1 cellular context compared by ENCODE assay signal in genomic region chr11:70627219-70627618, GRCh38.
TF ChIP-seq lines count a peak whose summit lies in the region.

No MANE protein-coding gene starts in this region.

TF ChIP-seq in HepG2, 621 proteins besides CTCF, POLR2A, EP300 and RAD21 (continued from another document and continues in another):
- TF ChIP-seq ZBTB3 (CRISPR knock-in tag; IDR thresholded peaks at IDR 0.05; ENCODE audit: borderline replicate concordance, low read depth) (no peak), ZNF441 (CRISPR knock-in tag; IDR thresholded peaks at IDR 0.05; ENCODE audit: borderline replicate concordance) (no peak), ZNF101 (CRISPR knock-in tag; IDR thresholded peaks at IDR 0.05; ENCODE audit: borderline replicate concordance, low read depth) (no peak), GFI1 (CRISPR knock-in tag; IDR thresholded peaks at IDR 0.05; ENCODE audit: borderline replicate concordance) (no peak), CENPT (CRISPR knock-in tag; IDR thresholded peaks at IDR 0.05; ENCODE audit: low read depth) (no peak), YY1 (IDR thresholded peaks at IDR 0.05; ENCODE audit: insufficient read depth, insufficient replicate concordance, low read depth, low read length) (no peak), ZFY (CRISPR knock-in tag; IDR thresholded peaks at IDR 0.05) (no peak), ESRRA (CRISPR knock-in tag; IDR thresholded peaks at IDR 0.05; ENCODE audit: low read depth) (no peak), ZNF597 (CRISPR knock-in tag; IDR thresholded peaks at IDR 0.05) (no peak), MZF1 (CRISPR knock-in tag; IDR thresholded peaks at IDR 0.05; ENCODE audit: borderline replicate concordance) (no peak), NFAT5 (CRISPR knock-in tag; IDR thresholded peaks at IDR 0.05) (no peak), PCBP2 (optimal IDR thresholded peaks at IDR 0.05; ENCODE audit: low read depth, low read length, poor library complexity, severe bottlenecking) (no peak), RARA (CRISPR knock-in tag; IDR thresholded peaks at IDR 0.05) (peak; percentile 64), ZNF326 (CRISPR knock-in tag; IDR thresholded peaks at IDR 0.05; ENCODE audit: borderline replicate concordance) (no peak), ZBTB37 (CRISPR knock-in tag; IDR thresholded peaks at IDR 0.05) (no peak), E2F1 (CRISPR knock-in tag; IDR thresholded peaks at IDR 0.05) (no peak), HMGXB3 (CRISPR knock-in tag; IDR thresholded peaks at IDR 0.05; ENCODE audit: borderline replicate concordance) (no peak), ELF3 (CRISPR knock-in tag; IDR thresholded peaks at IDR 0.05) (0 out of 2 replicates have a peak, but pooled peaks have one; percentile 24), NR1H2 (CRISPR knock-in tag; IDR thresholded peaks at IDR 0.05; ENCODE audit: borderline replicate concordance, low read depth) (no peak), MXD1 (CRISPR knock-in tag; IDR thresholded peaks at IDR 0.05) (no peak), ZNF691 (CRISPR knock-in tag; IDR thresholded peaks at IDR 0.05; ENCODE audit: borderline replicate concordance, low read depth) (no peak), ZNF766 (CRISPR knock-in tag; IDR thresholded peaks at IDR 0.05; ENCODE audit: borderline replicate concordance) (no peak), HNF4A (CRISPR knock-in tag; IDR thresholded peaks at IDR 0.05) (peak; percentile 37; the same call in 1 of the 2 replicates), SUZ12 (IDR thresholded peaks at IDR 0.05; ENCODE audit: low read depth, low read length) (no peak), MIXL1 (CRISPR knock-in tag; IDR thresholded peaks at IDR 0.05) (no peak), ZSCAN5A (CRISPR knock-in tag; IDR thresholded peaks at IDR 0.05; ENCODE audit: borderline replicate concordance) (no peak), RXRA (CRISPR knock-in tag; IDR thresholded peaks at IDR 0.05) (peak; percentile 70; the same call in 1 of the 2 replicates), TARDBP (CRISPR knock-in tag; IDR thresholded peaks at IDR 0.05) (no peak), RFX1 (IDR thresholded peaks at IDR 0.05) (peak; percentile 45; the same call in 1 of the 2 replicates), ZIK1 (CRISPR knock-in tag; IDR thresholded peaks at IDR 0.05; ENCODE audit: borderline replicate concordance, low read depth) (no peak), RNF219 (CRISPR knock-in tag; IDR thresholded peaks at IDR 0.05) (no peak), SOX6 (IDR thresholded peaks at IDR 0.05) (no peak), SOX6 (CRISPR knock-in tag; IDR thresholded peaks at IDR 0.05) (no peak), GATA4 (IDR thresholded peaks at IDR 0.05; ENCODE audit: borderline replicate concordance, low read depth) (no peak), CENPX (CRISPR knock-in tag; IDR thresholded peaks at IDR 0.05) (no peak), ZNF263 (CRISPR knock-in tag; IDR thresholded peaks at IDR 0.05) (no peak), ZNF564 (CRISPR knock-in tag; IDR thresholded peaks at IDR 0.05) (no peak), DBP (CRISPR knock-in tag; IDR thresholded peaks at IDR 0.05; ENCODE audit: not compliant biosample characterization) (no peak), SMAD3 (CRISPR knock-in tag; IDR thresholded peaks at IDR 0.05) (no peak), RXRB (CRISPR knock-in tag; IDR thresholded peaks at IDR 0.05; ENCODE audit: borderline replicate concordance) (peak; percentile 34; the same call in 1 of the 2 replicates)
